Comparison of ENCODE assay signal across 2 cellular contexts in genomic region chr6:116145786-116146675, GRCh38.
TF ChIP-seq lines count a peak whose summit lies in the region.

No MANE protein-coding gene starts in this region.

TF ChIP-seq in HepG2, 621 proteins besides CTCF, POLR2A, EP300 and RAD21:
- TF ChIP-seq TCF7 (IDR thresholded peaks at IDR 0.05; ENCODE audit: low read depth) (peak; percentile 40), SNAPC4 (CRISPR knock-in tag; IDR thresholded peaks at IDR 0.05) (no peak), NCOA2 (CRISPR knock-in tag; IDR thresholded peaks at IDR 0.05) (peak; percentile 65; the same call in 1 of the 2 replicates), CREM (IDR thresholded peaks at IDR 0.05) (peak; percentile 43; the same call in 1 of the 2 replicates), CREM (CRISPR knock-in tag; IDR thresholded peaks at IDR 0.05) (no peak), ZNF431 (CRISPR knock-in tag; IDR thresholded peaks at IDR 0.05; ENCODE audit: borderline replicate concordance, low read depth) (no peak), SOX5 (CRISPR knock-in tag; IDR thresholded peaks at IDR 0.05; ENCODE audit: borderline replicate concordance) (peak; percentile 27; the same call in 1 of the 2 replicates), TCF7L2 (IDR thresholded peaks at IDR 0.05; ENCODE audit: low read depth, low read length) (peak; percentile 23; the same call in 1 of the 2 replicates), HMG20B (CRISPR knock-in tag; conservative IDR thresholded peaks at IDR 0.05) (0 out of 2 replicates have a peak, but pooled peaks have one; percentile 25), SOX13 (IDR thresholded peaks at IDR 0.05) (no peak), SOX13 (CRISPR knock-in tag; conservative IDR thresholded peaks at IDR 0.05 in 1 of 2, IDR thresholded peaks at IDR 0.05 in 1 of 2) (peak in 1 of 2 experiments; percentile 54; a peak in 2 of 4 replicates), NR2F6 (IDR thresholded peaks at IDR 0.05) (peak; percentile 7; the same call in 1 of the 2 replicates), NR2F6 (CRISPR knock-in tag; IDR thresholded peaks at IDR 0.05) (no peak), ZNF280B (CRISPR knock-in tag; IDR thresholded peaks at IDR 0.05; ENCODE audit: borderline replicate concordance) (no peak), FOXA1 (IDR thresholded peaks at IDR 0.05) (no peak), FOXA1 (CRISPR knock-in tag; IDR thresholded peaks at IDR 0.05) (0 out of 2 replicates have a peak, but pooled peaks have one; percentile 14)

TF ChIP-seq in K562, 482 proteins besides CTCF, POLR2A, EP300 and RAD21:
- peak; percentile 14; the same call in 1 of the 2 replicates for TF ChIP-seq CBFA2T3 (IDR thresholded peaks at IDR 0.05)
- TF ChIP-seq TCF3 (CRISPR knock-in tag; IDR thresholded peaks at IDR 0.05), result peak; percentile 7; the same call in 1 of the 2 replicates
- 0 out of 4 replicates have a peak, but pooled peaks of 1 of the 2 experiments have one; percentile 16 for TF ChIP-seq KDM1A (IDR thresholded peaks at IDR 0.05)
- TF ChIP-seq SFPQ (IDR thresholded peaks at IDR 0.05; ENCODE audit: low read depth, low read length), result no peak
